ENCODE assay signal across 8 cellular contexts in the genomic region with DNA sequence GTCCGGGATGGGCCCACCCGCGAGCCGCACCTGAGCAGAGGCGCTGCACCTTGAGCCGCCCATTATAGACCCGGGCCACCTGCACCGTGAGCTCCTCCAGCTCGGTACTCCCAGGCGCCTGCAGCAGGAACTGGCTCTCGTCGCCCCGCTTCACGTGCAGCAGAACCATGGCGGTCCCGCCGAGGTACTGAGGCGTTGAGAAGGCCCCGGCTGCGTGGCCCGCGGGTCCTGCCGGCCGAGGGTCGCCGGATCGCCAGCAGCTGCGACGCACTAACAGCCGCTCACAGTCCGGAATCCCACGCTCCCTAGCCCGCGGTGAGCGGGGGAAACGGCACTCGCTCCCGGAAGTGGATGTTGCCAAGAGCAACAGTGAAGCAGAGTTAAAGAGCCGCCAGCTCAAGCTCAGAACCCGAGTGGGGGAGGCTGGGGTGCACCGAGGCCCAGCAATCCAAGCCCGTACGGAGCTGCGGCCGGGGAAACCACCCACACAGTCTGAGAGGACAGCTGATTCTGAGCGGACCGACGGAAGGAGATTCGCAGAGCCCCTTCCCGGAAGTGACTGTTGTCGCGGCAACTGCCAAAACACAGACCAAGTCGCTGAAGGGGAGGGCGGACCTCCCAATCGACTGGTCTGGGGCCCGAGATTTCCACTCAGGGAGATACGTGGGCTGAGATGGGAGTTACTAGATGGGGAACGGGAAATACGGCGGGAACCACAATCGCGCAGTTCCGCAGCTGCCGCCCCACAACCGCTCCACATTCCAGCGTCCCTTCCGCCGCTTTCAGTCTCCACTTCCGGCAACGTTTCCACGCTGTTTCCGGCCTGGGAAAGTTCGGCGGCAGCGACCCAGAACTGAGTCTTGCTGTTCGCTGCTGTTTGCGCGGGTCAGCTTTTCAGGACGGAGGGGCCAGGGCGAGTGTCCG. TPM values are rescaled to one million over a fixed set of nuclear protein-coding genes. Genes with fewer than 3 reads are reported as not detected.
A peak's percentile ranks its signal among the peaks of the same experiment; 100 is the strongest.
DNase-seq lines count a peak whose midpoint lies in the region; ATAC-seq and TF ChIP-seq lines count a peak whose summit lies in the region.

A gene with protein sequence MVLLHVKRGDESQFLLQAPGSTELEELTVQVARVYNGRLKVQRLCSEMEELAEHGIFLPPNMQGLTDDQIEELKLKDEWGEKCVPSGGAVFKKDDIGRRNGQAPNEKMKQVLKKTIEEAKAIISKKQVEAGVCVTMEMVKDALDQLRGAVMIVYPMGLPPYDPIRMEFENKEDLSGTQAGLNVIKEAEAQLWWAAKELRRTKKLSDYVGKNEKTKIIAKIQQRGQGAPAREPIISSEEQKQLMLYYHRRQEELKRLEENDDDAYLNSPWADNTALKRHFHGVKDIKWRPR (minus strand): TSS at position 303 of the 924 bp plus-strand sequence. CDS start 134 bp downstream, at position 169.

- H2AFZ ChIP-seq in DND-41 (ENCODE audit: low read depth, low read length) (peak within 1 kb of the TSS; percentile 97), Karpas-422 (ENCODE audit: low read length) (peak within 1 kb of the TSS; percentile 93), fibroblast of lung (ENCODE audit: low read length) (peak within 1 kb of the TSS; percentile 96)

- H3K79me2 ChIP-seq in DND-41 (ENCODE audit: insufficient read depth, low read length), result peaks cover 26% of the 10 kb centered on the region
- peaks cover 27% of the 10 kb centered on the region for H3K79me2 ChIP-seq in Karpas-422 (ENCODE audit: low read length)
- peaks cover 16% of the 10 kb centered on the region for H3K79me2 ChIP-seq in fibroblast of lung (ENCODE audit: control insufficient read depth, insufficient read depth, low read length)

- H3K27me3 ChIP-seq in DND-41 (ENCODE audit: insufficient read depth, low read length, poor library complexity), result no peaks in the 10 kb centered on the region
- H3K27me3 ChIP-seq in Karpas-422 (ENCODE audit: low read length), result no peaks in the 10 kb centered on the region
- H3K27me3 ChIP-seq in fibroblast of lung (ENCODE audit: control insufficient read depth, insufficient read depth, low read length), result no peaks in the 10 kb centered on the region

- DNase-seq in DND-41 (peak; percentile 85), Karpas-422 (peak; percentile 96), RPMI8226 (peak; percentile 94), fibroblast of lung (ENCODE audit: low read depth in 2 of 2) (peak; percentile 96)
- DNase-seq in naive thymus-derived CD8-positive, alpha-beta T cell, result peak; percentile 71 to 95 (median 92)
- peak; percentile 83 to 90 (median 88) for DNase-seq in stimulated activated naive CD4-positive, alpha-beta T cell (lab: John Stamatoyannopoulos, UW)

- peak within 1 kb of the TSS; percentile 93 for H3K27ac Mint-ChIP-seq in activated T-helper 17 cell treated with anti-CD3 and anti-CD28 coated beads, Interleukin-2, amount 50 U/mL, for 72 hours
- peak within 1 kb of the TSS; percentile 91 to 99 (median 99) for H3K27ac Mint-ChIP-seq in naive thymus-derived CD8-positive, alpha-beta T cell

- H3K9me3 ChIP-seq in DND-41 (ENCODE audit: insufficient read depth, low read length, severe bottlenecking), result no peaks in the 10 kb centered on the region
- H3K9me3 ChIP-seq in Karpas-422 (ENCODE audit: low read length), result no peaks in the 10 kb centered on the region
- no peaks in the 10 kb centered on the region for H3K9me3 ChIP-seq in fibroblast of lung (ENCODE audit: control insufficient read depth, insufficient read depth, low read depth, low read length)

- H3K4me1 Mint-ChIP-seq in activated T-helper 17 cell treated with anti-CD3 and anti-CD28 coated beads, Interleukin-2, amount 50 U/mL, for 72 hours, result no peaks in the 10 kb centered on the region
- peaks cover 8 to 31% (median 18%) of the 10 kb centered on the region in 4 donors for H3K4me1 Mint-ChIP-seq in naive thymus-derived CD8-positive, alpha-beta T cell

- H3K4me1 ChIP-seq in DND-41 (ENCODE audit: insufficient read depth, low read length) (peaks cover 25% of the 10 kb centered on the region), Karpas-422 (ENCODE audit: low read length) (peaks cover 15% of the 10 kb centered on the region), fibroblast of lung (ENCODE audit: control insufficient read depth, extremely low read depth, insufficient read depth, low read length) (no peaks in the 10 kb centered on the region)

- H3K27me3 Mint-ChIP-seq in activated T-helper 17 cell treated with anti-CD3 and anti-CD28 coated beads, Interleukin-2, amount 50 U/mL, for 72 hours, result no peaks in the 10 kb centered on the region
- peaks cover 0 to 3% (median 0%) of the 10 kb centered on the region in 5 donors for H3K27me3 Mint-ChIP-seq in naive thymus-derived CD8-positive, alpha-beta T cell

- POLR2A ChIA-PET in naive thymus-derived CD8-positive, alpha-beta T cell (lab: Charles Lee), result interaction anchor here (0.7 to 2.4 kb wide), 9 partner anchors 11 to 713 kb away, joined by 3 to 20 read pairs (median 8); a partner anchor contains a TSS

- no peaks in the 10 kb centered on the region for H3K9me2 ChIP-seq in Karpas-422 (replicated peaks; ENCODE audit: insufficient read depth, low read length)

- TF ChIP-seq CTCF in DND-41 (IDR thresholded peaks at IDR 0.05; ENCODE audit: borderline replicate concordance, extremely low read depth, low read length, poor library complexity, severe bottlenecking) (no peak), fibroblast of lung (conservative IDR thresholded peaks at IDR 0.05 in 1 of 2, IDR thresholded peaks at IDR 0.05 in 1 of 2; ENCODE audit: low read depth in 1 of 2, low read length in 2 of 2) (no peak)

- peak within 1 kb of the TSS; percentile 62 to 90 for H3K4me3 ChIP-seq in DND-41 (ENCODE audit: low read depth in 1 of 2, low read length in 2 of 2)
- peak within 1 kb of the TSS; percentile 96 for H3K4me3 ChIP-seq in Karpas-422 (ENCODE audit: low read length)
- peak within 1 kb of the TSS; percentile 75 to 94 (median 87) for H3K4me3 ChIP-seq in fibroblast of lung (replicated peaks in 1 of 4; ENCODE audit: control extremely low read depth in 1 of 4, insufficient read depth in 1 of 4, low read depth in 3 of 4, low read length in 4 of 4)

- H3K36me3 Mint-ChIP-seq in activated T-helper 17 cell treated with anti-CD3 and anti-CD28 coated beads, Interleukin-2, amount 50 U/mL, for 72 hours (ENCODE audit: low read depth), result peaks cover 35% of the 10 kb centered on the region
- peaks cover 0 to 22% (median 2%) of the 10 kb centered on the region in 3 donors for H3K36me3 Mint-ChIP-seq in naive thymus-derived CD8-positive, alpha-beta T cell

- H3K27ac ChIP-seq in DND-41 (ENCODE audit: low read length), result peak within 1 kb of the TSS; percentile 90
- H3K27ac ChIP-seq in Karpas-422 (ENCODE audit: low read length), result peak within 1 kb of the TSS; percentile 92
- peak within 1 kb of the TSS; percentile 98 for H3K27ac ChIP-seq in fibroblast of lung (ENCODE audit: insufficient read depth, low read length)

- peak within 1 kb of the TSS; percentile 95 for H3K4me3 Mint-ChIP-seq in activated T-helper 17 cell treated with anti-CD3 and anti-CD28 coated beads, Interleukin-2, amount 50 U/mL, for 72 hours
- peak within 1 kb of the TSS; percentile 90 to 100 (median 97) for H3K4me3 Mint-ChIP-seq in naive thymus-derived CD8-positive, alpha-beta T cell

- H3K36me3 ChIP-seq in DND-41 (ENCODE audit: insufficient read depth, low read length) (peaks cover 30% of the 10 kb centered on the region), Karpas-422 (ENCODE audit: insufficient read depth, low read length) (peaks cover 14% of the 10 kb centered on the region; the same call in 1 of the 2 replicates), fibroblast of lung (ENCODE audit: control insufficient read depth, insufficient read depth, low read length) (no peaks in the 10 kb centered on the region)

- no peaks in the 10 kb centered on the region for H3K9me3 Mint-ChIP-seq in activated T-helper 17 cell treated with anti-CD3 and anti-CD28 coated beads, Interleukin-2, amount 50 U/mL, for 72 hours
- no peaks in the 10 kb centered on the region for H3K9me3 Mint-ChIP-seq in naive thymus-derived CD8-positive, alpha-beta T cell

- ATAC-seq in DND-41 (ENCODE audit: insufficient read depth, low read depth) (peak; percentile 83), GM21825 (IDR thresholded peaks at IDR 0.05; ENCODE audit: unreplicated experiment) (peak; percentile 91)
- peak; percentile 88 for ATAC-seq in activated T-helper 17 cell treated with anti-CD3 and anti-CD28 coated beads, Interleukin-2, amount 50 U/mL, for 72 hours (replicated peaks)
- ATAC-seq in naive thymus-derived CD8-positive, alpha-beta T cell, result peak; percentile 89 to 93

- H3K4me2 ChIP-seq in DND-41 (ENCODE audit: insufficient read depth, low read length), result peak within 1 kb of the TSS; percentile 65
- H3K4me2 ChIP-seq in Karpas-422 (ENCODE audit: low read depth, low read length, poor library complexity, severe bottlenecking), result peak within 1 kb of the TSS; percentile 84
- H3K4me2 ChIP-seq in fibroblast of lung (ENCODE audit: extremely low read depth, insufficient read depth, low read length), result peak within 1 kb of the TSS; percentile 84

- H4K20me1 ChIP-seq in DND-41 (ENCODE audit: insufficient read depth, low read length) (no peaks in the 10 kb centered on the region; the same call in 1 of the 2 replicates), Karpas-422 (ENCODE audit: insufficient read depth, low read depth, low read length) (no peaks in the 10 kb centered on the region), fibroblast of lung (ENCODE audit: control insufficient read depth, extremely low read depth, insufficient read depth, low read length) (no peaks in the 10 kb centered on the region)

- H3K9ac ChIP-seq in DND-41 (ENCODE audit: low read depth, low read length) (peak within 1 kb of the TSS; percentile 72), Karpas-422 (ENCODE audit: low read length) (peak within 1 kb of the TSS; percentile 96), fibroblast of lung (ENCODE audit: insufficient read depth, low read length) (peak within 1 kb of the TSS; percentile 95)

RNA-seq across cellular contexts. Expression of the gene that starts here (rescaled TPM):
- total RNA-seq in Karpas-422 (2014; rRNA removed; shearing (Covaris generic); ENCODE audit: low replicate concordance), result 36.0 and 80.3 TPM in 2 replicates
- 10 to 100 TPM; 19.9 to 40.2 TPM for total RNA-seq in activated T-helper 17 cell treated with anti-CD3 and anti-CD28 coated beads, Interleukin-2, amount 50 U/mL, for 72 hours
- total RNA-seq in fibroblast of lung, result 18.2 and 18.7 TPM in 2 replicates
- 20.9 and 26.6 TPM in 2 replicates for polyA plus RNA-seq in fibroblast of lung
- polyA plus RNA-seq in fibroblast of lung (2012), result 19.0 and 29.2 TPM in 2 replicates
- 0.82 and 1.1 TPM in 2 replicates for polyA minus RNA-seq in fibroblast of lung (ENCODE audit: low replicate concordance)
- 10 to 100 TPM; 35.0 to 36.6 TPM for total RNA-seq in naive thymus-derived CD8-positive, alpha-beta T cell
- 10 to 100 TPM; 59.4 to 64.2 (median 62.3) TPM for polyA plus RNA-seq in naive thymus-derived CD8-positive, alpha-beta T cell

Comparison
In these comparisons a context has a peak if more than half of its experiments do, and no peak if none do; other contexts are left out.
1. Peak in every context shown above with its lines: DNase-seq, ATAC-seq, H3K4me3 ChIP-seq and H3K27ac ChIP-seq.